In the genomic region with DNA sequence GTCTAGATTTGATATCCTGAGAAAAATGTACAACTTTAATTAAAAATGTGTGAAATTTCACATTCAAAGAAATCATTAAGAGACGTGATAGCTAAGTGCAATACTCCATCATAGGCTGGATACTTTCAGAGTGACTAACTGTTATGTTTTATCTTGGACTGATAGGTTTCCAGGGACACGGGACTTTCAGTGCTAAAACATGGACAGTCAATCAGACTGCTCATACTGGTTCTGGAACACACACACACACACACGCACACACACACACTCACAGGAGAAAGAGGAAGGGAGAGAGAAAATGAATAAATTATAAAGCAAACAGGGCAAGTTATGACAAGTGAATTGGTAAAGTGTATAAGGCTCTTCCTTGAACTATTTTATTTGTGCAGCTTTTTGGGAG, we compare ENCODE assay signal across 1 cellular context.
TF ChIP-seq lines count a peak whose summit lies in the region.

No MANE protein-coding gene starts in this region.

TF ChIP-seq in GM23338, 12 proteins besides CTCF, POLR2A, EP300 and RAD21 (continued from another document):
- TF ChIP-seq EZH2 (IDR thresholded peaks at IDR 0.05; ENCODE audit: low read depth, unreplicated experiment) (no peak), ZNF331 (CRISPR knock-in tag; IDR thresholded peaks at IDR 0.05; ENCODE audit: low read depth) (no peak)
- TF ChIP-seq, protein P1, sequence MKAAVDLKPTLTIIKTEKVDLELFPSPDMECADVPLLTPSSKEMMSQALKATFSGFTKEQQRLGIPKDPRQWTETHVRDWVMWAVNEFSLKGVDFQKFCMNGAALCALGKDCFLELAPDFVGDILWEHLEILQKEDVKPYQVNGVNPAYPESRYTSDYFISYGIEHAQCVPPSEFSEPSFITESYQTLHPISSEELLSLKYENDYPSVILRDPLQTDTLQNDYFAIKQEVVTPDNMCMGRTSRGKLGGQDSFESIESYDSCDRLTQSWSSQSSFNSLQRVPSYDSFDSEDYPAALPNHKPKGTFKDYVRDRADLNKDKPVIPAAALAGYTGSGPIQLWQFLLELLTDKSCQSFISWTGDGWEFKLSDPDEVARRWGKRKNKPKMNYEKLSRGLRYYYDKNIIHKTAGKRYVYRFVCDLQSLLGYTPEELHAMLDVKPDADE (IDR thresholded peaks at IDR 0.05), result no peak
